Comparison of ENCODE assay signal across 7 cellular contexts in genomic region chr1:226663327-226663704, GRCh38.
DNase-seq lines count a peak whose midpoint lies in the region; ATAC-seq and TF ChIP-seq lines count a peak whose summit lies in the region.

No MANE protein-coding gene starts in this region.

- H4K20me1 ChIP-seq in smooth muscle cell (ENCODE audit: low read depth) = no peaks in the 10 kb centered on the region

- H3K27ac Mint-ChIP-seq in activated CD4-positive, alpha-beta memory T cell treated with anti-CD3 and anti-CD28 coated beads for 36 hours = no peak overlapping the region

- no peak overlapping the region for H3K4me3 ChIP-seq in HL-60 (replicated peaks; ENCODE audit: insufficient read depth, low read length)
- no peak overlapping the region for H3K4me3 ChIP-seq in smooth muscle cell
- H3K4me3 ChIP-seq in HAP-1 = no peak overlapping the region

- H3K4me1 Mint-ChIP-seq in activated CD4-positive, alpha-beta memory T cell treated with anti-CD3 and anti-CD28 coated beads for 36 hours (ENCODE audit: low read depth) = peaks cover 95% of the 10 kb centered on the region

- peaks cover 14% of the 10 kb centered on the region for H3K4me1 ChIP-seq in foreskin keratinocyte
- peaks cover 35% of the 10 kb centered on the region for H3K4me1 ChIP-seq in smooth muscle cell (ENCODE audit: low read depth)
- peaks cover 8% of the 10 kb centered on the region for H3K4me1 ChIP-seq in HAP-1

- peaks cover 26% of the 10 kb centered on the region for H3K79me2 ChIP-seq in smooth muscle cell (ENCODE audit: low read depth)

- peak overlapping the region; percentile 86 for H3K9ac ChIP-seq in smooth muscle cell (ENCODE audit: low read depth)

- CTCF ChIA-PET in activated CD4-positive, alpha-beta memory T cell treated with anti-CD3 and anti-CD28 coated beads for 36 hours (lab: Charles Lee) = interaction anchor here (1.2 to 5.0 kb wide), 8 partner anchors 10 to 48 kb away, joined by 3 to 43 read pairs (median 6); no protein-coding TSS in a partner anchor

- POLR2A ChIA-PET in activated CD4-positive, alpha-beta memory T cell treated with anti-CD3 and anti-CD28 coated beads for 36 hours (lab: Charles Lee) = interaction anchor here (0.9 to 3.3 kb wide), 13 partner anchors 8 to 165 kb away, joined by 3 to 18 read pairs (median 5); partner anchors contain the start of gene ITPKB

- H3K27me3 ChIP-seq in HL-60 (ENCODE audit: insufficient read depth, poor library complexity, severe bottlenecking) (no peaks in the 10 kb centered on the region), foreskin keratinocyte (no peaks in the 10 kb centered on the region), smooth muscle cell (ENCODE audit: low read depth) (no peaks in the 10 kb centered on the region), HAP-1 (ENCODE audit: low read depth) (no peaks in the 10 kb centered on the region)

- peak overlapping the region; percentile 72 for H3K4me2 ChIP-seq in smooth muscle cell

- DNase-seq in HL-60 (ENCODE audit: low read depth in 1 of 2, low spot score in 1 of 2) = no peak
- no peak for DNase-seq in activated CD4-positive, alpha-beta memory T cell treated with anti-CD3 and anti-CD28 coated beads for 36 hours
- no peak for DNase-seq in foreskin keratinocyte
- DNase-seq in smooth muscle cell (lab: John Stamatoyannopoulos, UW; ENCODE audit: unreplicated experiment) = no peak
- no peak for DNase-seq in kidney tubule cell (ENCODE audit: low spot score)
- no peak for DNase-seq in NOMO-1 treated with DMSO at 0.1 percent for 48 hours (lab: John Stamatoyannopoulos, UW; ENCODE audit: unreplicated experiment)
- no peak for DNase-seq in HAP-1 (ENCODE audit: low spot score in 2 of 2)

- no peak for TF ChIP-seq CTCF in HL-60 (IDR thresholded peaks at IDR 0.05; ENCODE audit: insufficient read depth, low read length)
- TF ChIP-seq CTCF in foreskin keratinocyte (conservative IDR thresholded peaks at IDR 0.05) = no peak
- TF ChIP-seq CTCF in smooth muscle cell (IDR thresholded peaks at IDR 0.05; ENCODE audit: borderline replicate concordance, insufficient read depth, poor library complexity, severe bottlenecking) = no peak

- H3K9me3 Mint-ChIP-seq in activated CD4-positive, alpha-beta memory T cell treated with anti-CD3 and anti-CD28 coated beads for 36 hours = no peaks in the 10 kb centered on the region

- WGBS in smooth muscle cell (ENCODE audit: low lambda C conversion rate) = 81% methylated on average over 7 of the region's 7 CpGs

- ATAC-seq in foreskin keratinocyte = peak; percentile 27

- H3K4me3 Mint-ChIP-seq in activated CD4-positive, alpha-beta memory T cell treated with anti-CD3 and anti-CD28 coated beads for 36 hours = peak overlapping the region; percentile 58

- H3K36me3 ChIP-seq in smooth muscle cell (ENCODE audit: low read depth) = no peaks in the 10 kb centered on the region
- H3K36me3 ChIP-seq in HAP-1 (replicated peaks) = no peaks in the 10 kb centered on the region

- H3K36me3 Mint-ChIP-seq in activated CD4-positive, alpha-beta memory T cell treated with anti-CD3 and anti-CD28 coated beads for 36 hours = peaks cover 10% of the 10 kb centered on the region

- in situ Hi-C loops in HAP-1 (cut with MboI; ENCODE audit: low sequenced_read_pairs) = no loop called here

- peak overlapping the region; percentile 13; the same call in 1 of the 2 replicates for H3K27ac ChIP-seq in HL-60 (replicated peaks)
- peak overlapping the region; percentile 84 for H3K27ac ChIP-seq in foreskin keratinocyte
- peak overlapping the region; percentile 95 for H3K27ac ChIP-seq in smooth muscle cell (ENCODE audit: low read depth)

- peaks cover 33% of the 10 kb centered on the region for H3F3A ChIP-seq in smooth muscle cell (ENCODE audit: low read depth)

- H3K9me3 ChIP-seq in smooth muscle cell (replicated peaks; ENCODE audit: low read depth) (no peaks in the 10 kb centered on the region), HAP-1 (no peaks in the 10 kb centered on the region)

- no peak overlapping the region for H2AFZ ChIP-seq in smooth muscle cell (ENCODE audit: low read depth)

- no peaks in the 10 kb centered on the region for H3K27me3 Mint-ChIP-seq in activated CD4-positive, alpha-beta memory T cell treated with anti-CD3 and anti-CD28 coated beads for 36 hours

- intact Hi-C loops in activated CD4-positive, alpha-beta memory T cell treated with anti-CD3 and anti-CD28 coated beads for 36 hours (cut with micrococcal nuclease) = loop anchor here (1.0 to 2.0 kb wide), 8 partner anchors 10 to 76 kb away; partner anchors contain the start of gene ITPKB

Comparison
In these comparisons a context has a peak if more than half of its experiments do, and no peak if none do; other contexts are left out.
1. H3K27ac ChIP-seq: peak in every context shown above with its lines; median percentile 95 in smooth muscle cell; 84 in foreskin keratinocyte; 13 in HL-60.